In genomic region chr2:201064797-201065329, GRCh38 we compare ENCODE assay signal across 28 cellular contexts. TPM values are rescaled to one million over a fixed set of nuclear protein-coding genes. Genes with fewer than 3 reads are reported as not detected.
DNase-seq lines count a peak whose midpoint lies in the region; ATAC-seq, FAIRE-seq and TF ChIP-seq lines count a peak whose summit lies in the region.
"Had no signal": no experiment of that assay in that cellular context is flagged by ENCODE, and none has a peak within 500 bp of the region (broad histone marks: within the 10 kb centered on the region; RNA-seq: fewer than 3 reads in every experiment).

No MANE protein-coding gene starts in this region.

- no peak for DNase-seq in CD8-positive, alpha-beta T cell
- no peak for DNase-seq in GM19239 (ENCODE audit: insufficient read length, low spot score)
- DNase-seq in effector memory CD8-positive, alpha-beta T cell, result no peak
- DNase-seq in putamen (ENCODE audit: low spot score), result peak; percentile 37
- no peak for DNase-seq in endothelial cell (ENCODE audit: low spot score)
- no peak for DNase-seq in NCI-H2196 treated with DMSO at 0.1 percent for 48 hours (lab: John Stamatoyannopoulos, UW; ENCODE audit: unreplicated experiment)
- no peak for DNase-seq in epidermal melanocyte (ENCODE audit: insufficient read length, low spot score)
- DNase-seq: C1 segment of cervical spinal cord; Caco-2; CD4-positive, alpha-beta memory T cell; DMS 273 treated with DMSO at 0.1 percent for 48 hours; DMS79; EL; GDM1; HCEC 1CT; MM.1S; NCI-H2029 treated with DMSO at 0.1 percent for 48 hours; NCI-H226; NCI-H510A; NCI-H69; SHP77 had no signal

- ATAC-seq in CD8-positive, alpha-beta T cell, result no peak
- ATAC-seq in effector memory CD8-positive, alpha-beta T cell (replicated peaks), result no peak
- ATAC-seq: A549, GM12878, Panc1 had no signal

- intact Hi-C loops in CD8-positive, alpha-beta T cell (cut with DNase I, micrococcal nuclease), result loop anchor here (5.0 kb wide), 2 partner anchors 353 to 553 kb away; partner anchors contain the start of gene KCTD18 (in 1 of the 2)

- peaks cover 61% of the 10 kb centered on the region for H3K4me1 Mint-ChIP-seq in CD8-positive, alpha-beta T cell (ENCODE audit: low read depth)
- peaks cover 42 to 60% of the 10 kb centered on the region in 2 donors for H3K4me1 Mint-ChIP-seq in effector memory CD8-positive, alpha-beta T cell (ENCODE audit: low read depth in 2 of 2)
- peaks cover 11% of the 10 kb centered on the region for H3K4me1 Mint-ChIP-seq in endothelial cell (ENCODE audit: unreplicated experiment)

- H3K9me3 Mint-ChIP-seq in CD8-positive, alpha-beta T cell, result no peaks in the 10 kb centered on the region
- no peaks in the 10 kb centered on the region for H3K9me3 Mint-ChIP-seq in effector memory CD8-positive, alpha-beta T cell
- H3K9me3 Mint-ChIP-seq in endothelial cell (ENCODE audit: unreplicated experiment), result no peaks in the 10 kb centered on the region
- H3K9me3 Mint-ChIP-seq: CD4-positive, alpha-beta memory T cell; IgD-negative memory B cell had no signal

- H3K36me3 ChIP-seq in CD8-positive, alpha-beta T cell (ENCODE audit: insufficient read depth, low read length), result no peaks in the 10 kb centered on the region

- POLR2A ChIA-PET in CD8-positive, alpha-beta T cell (lab: Charles Lee), result interaction anchor here (2.5 kb wide), 1 partner anchor 52 kb away, joined by 9 read pairs; the partner anchor contains the start of gene CFLAR

- H3K4me3 Mint-ChIP-seq in CD8-positive, alpha-beta T cell, result no peak overlapping the region
- H3K4me3 Mint-ChIP-seq in effector memory CD8-positive, alpha-beta T cell, result no peak overlapping the region
- no peak overlapping the region for H3K4me3 Mint-ChIP-seq in endothelial cell (ENCODE audit: unreplicated experiment)
- H3K4me3 Mint-ChIP-seq: IgD-negative memory B cell had no signal

- H3K4me3 ChIP-seq in CD8-positive, alpha-beta T cell (ENCODE audit: low read depth, low read length), result no peak overlapping the region
- H3K4me3 ChIP-seq: A549, GM12878 had no signal

- no peak for TF ChIP-seq CTCF in CD8-positive, alpha-beta T cell (IDR thresholded peaks at IDR 0.05)
- TF ChIP-seq CTCF in endothelial cell (IDR thresholded peaks at IDR 0.05; ENCODE audit: unreplicated experiment), result no peak

- CTCF ChIA-PET in CD8-positive, alpha-beta T cell (lab: Charles Lee), result interaction anchor here (0.8 kb wide), 1 partner anchor 101 kb away, joined by 3 read pairs; the partner anchor contains the start of gene ORC2

- H3K9me3 ChIP-seq in CD8-positive, alpha-beta T cell (ENCODE audit: low read length), result no peaks in the 10 kb centered on the region
- H3K9me3 ChIP-seq: A549, Caco-2 had no signal

- H3K27me3 ChIP-seq in CD8-positive, alpha-beta T cell (ENCODE audit: insufficient read depth, low read length), result no peaks in the 10 kb centered on the region

- FAIRE-seq in GM19239 (lab: Jason Lieb, UNC), result peak; percentile 55
- FAIRE-seq: A549, GM12878, H1 had no signal

- no peak overlapping the region for H3K27ac ChIP-seq in CD8-positive, alpha-beta T cell (ENCODE audit: low read depth, low read length)
- H3K27ac ChIP-seq: A549, KMS-11, RWPE1 had no signal

- H3K36me3 Mint-ChIP-seq in CD8-positive, alpha-beta T cell, result peaks cover 19% of the 10 kb centered on the region
- H3K36me3 Mint-ChIP-seq in effector memory CD8-positive, alpha-beta T cell (ENCODE audit: insufficient read depth), result peaks cover 16% of the 10 kb centered on the region
- no peaks in the 10 kb centered on the region for H3K36me3 Mint-ChIP-seq in endothelial cell (ENCODE audit: low read depth, unreplicated experiment)

- H3K4me1 ChIP-seq in CD8-positive, alpha-beta T cell (ENCODE audit: insufficient read depth, low read length), result peaks cover 22% of the 10 kb centered on the region

- H3K27me3 Mint-ChIP-seq in CD8-positive, alpha-beta T cell (ENCODE audit: low read depth), result no peaks in the 10 kb centered on the region
- H3K27me3 Mint-ChIP-seq in effector memory CD8-positive, alpha-beta T cell, result no peaks in the 10 kb centered on the region
- peaks cover 1% of the 10 kb centered on the region for H3K27me3 Mint-ChIP-seq in endothelial cell (ENCODE audit: unreplicated experiment)
- H3K27me3 Mint-ChIP-seq: CD4-positive, alpha-beta memory T cell; IgD-negative memory B cell had no signal

- H3K27ac Mint-ChIP-seq in CD8-positive, alpha-beta T cell, result peak overlapping the region; percentile 32
- peak overlapping the region; percentile 23 to 44 for H3K27ac Mint-ChIP-seq in effector memory CD8-positive, alpha-beta T cell
- H3K27ac Mint-ChIP-seq in endothelial cell (ENCODE audit: unreplicated experiment), result no peak overlapping the region

RNA-seq across cellular contexts. Expression of gene HYCC2, which starts 6.6 kb away (rescaled TPM):
- total RNA-seq in CD8-positive, alpha-beta T cell, result 10 to 100 TPM; 35.7 to 36.8 TPM
- 25.1 TPM for total RNA-seq in endothelial cell (ENCODE audit: unreplicated experiment)

RNA-seq across cellular contexts. Expression of gene NDUFB3, which starts 6.9 kb away (rescaled TPM):
- total RNA-seq in CD8-positive, alpha-beta T cell, result 10 to 100 TPM; 11.6 to 13.1 TPM
- 82.3 TPM for total RNA-seq in endothelial cell (ENCODE audit: unreplicated experiment)

RNA-seq across cellular contexts. Expression of gene CFLAR, which starts 51.1 kb away (rescaled TPM):
- 100 to 1,000 TPM; 153 to 156 TPM for total RNA-seq in CD8-positive, alpha-beta T cell
- 241 TPM for total RNA-seq in endothelial cell (ENCODE audit: unreplicated experiment)
